Comparison of ENCODE assay signal across 13 cellular contexts in genomic region chr2:101753207-101753616, GRCh38. TPM values are rescaled to one million over a fixed set of nuclear protein-coding genes. Genes with fewer than 3 reads are reported as not detected.
DNase-seq lines count a peak whose midpoint lies in the region; ATAC-seq and TF ChIP-seq lines count a peak whose summit lies in the region.
"Had no signal": no experiment of that assay in that cellular context is flagged by ENCODE, and none has a peak within 500 bp of the region (broad histone marks: within the 10 kb centered on the region; RNA-seq: fewer than 3 reads in every experiment).

No MANE protein-coding gene starts in this region.

- H3K36me3 ChIP-seq in PC-9 (ENCODE audit: low read depth) (no peaks in the 10 kb centered on the region), endodermal cell (ENCODE audit: control insufficient read depth, insufficient read depth, low read length) (no peaks in the 10 kb centered on the region), neutrophil (no peaks in the 10 kb centered on the region)

- H3K4me3 Mint-ChIP-seq in CD4-positive, alpha-beta T cell = peak overlapping the region; percentile 5
- H3K4me3 Mint-ChIP-seq in endodermal cell = no peak overlapping the region
- H3K4me3 Mint-ChIP-seq: activated naive CD4-positive, alpha-beta T cell treated with anti-CD3 and anti-CD28 coated beads, Interleukin-2, amount 50 U/mL, for 24 hours had no signal

- H3K27ac Mint-ChIP-seq in CD4-positive, alpha-beta T cell = peak overlapping the region; percentile 69
- peak overlapping the region; percentile 57 for H3K27ac Mint-ChIP-seq in endodermal cell

- H3K9me2 ChIP-seq in PC-9 (ENCODE audit: insufficient read depth) = no peaks in the 10 kb centered on the region; the same call in 1 of the 2 replicates

- DNase-seq in CD4-positive, alpha-beta T cell = no peak
- no peak for DNase-seq in PC-9
- DNase-seq in endodermal cell = no peak
- DNase-seq in GM20000 (ENCODE audit: low spot score) = no peak
- no peak for DNase-seq in NOMO-1 (lab: John Stamatoyannopoulos, UW; ENCODE audit: unreplicated experiment in 2 of 2)
- DNase-seq in GM10248 (ENCODE audit: extremely low spot score) = no peak
- DNase-seq: activated CD4-positive, alpha-beta T cell treated with anti-CD3 and anti-CD28 coated beads for 4 hours; NCI-H2171; Right ventricle myocardium superior had no signal

- H3K4me1 ChIP-seq in PC-9 (replicated peaks; ENCODE audit: insufficient read depth) (peaks cover 46% of the 10 kb centered on the region), endodermal cell (ENCODE audit: control insufficient read depth, insufficient read depth, low read length) (peaks cover 16% of the 10 kb centered on the region), neutrophil (ENCODE audit: control insufficient read depth in 1 of 2, insufficient read depth in 1 of 2, low read depth in 1 of 2, low read length in 1 of 2) (peaks cover 18 to 39% of the 10 kb centered on the region in 2 experiments)

- H3K9me3 Mint-ChIP-seq in CD4-positive, alpha-beta T cell = no peaks in the 10 kb centered on the region
- peaks cover 2% of the 10 kb centered on the region for H3K9me3 Mint-ChIP-seq in endodermal cell
- H3K9me3 Mint-ChIP-seq: activated naive CD4-positive, alpha-beta T cell treated with anti-CD3 and anti-CD28 coated beads, Interleukin-2, amount 50 U/mL, for 24 hours had no signal

- no peaks in the 10 kb centered on the region for H3K9me3 ChIP-seq in CD4-positive, alpha-beta T cell (ENCODE audit: control insufficient read depth, low read length)
- H3K9me3 ChIP-seq in PC-9 (ENCODE audit: insufficient read depth, low read depth) (no peaks in the 10 kb centered on the region), endodermal cell (ENCODE audit: control insufficient read depth, low read length) (peaks cover under 1% of the 10 kb centered on the region), neutrophil (no peaks in the 10 kb centered on the region)

- peaks cover 17% of the 10 kb centered on the region for H4K20me1 ChIP-seq in PC-9 (ENCODE audit: insufficient read depth)

- H3K9ac ChIP-seq in endodermal cell (ENCODE audit: extremely low read depth, low read length, poor library complexity, severe bottlenecking) = no peak overlapping the region
- H3K9ac ChIP-seq: parathyroid adenoma had no signal

- peaks cover 79% of the 10 kb centered on the region for H3K4me1 Mint-ChIP-seq in CD4-positive, alpha-beta T cell (ENCODE audit: low read depth)
- H3K4me1 Mint-ChIP-seq in endodermal cell = peaks cover 50% of the 10 kb centered on the region

- H2AFZ ChIP-seq in PC-9 = no peak overlapping the region
- H2AFZ ChIP-seq: parathyroid adenoma had no signal

- H3K27ac ChIP-seq in CD4-positive, alpha-beta T cell (ENCODE audit: low read depth, low read length) = no peak overlapping the region
- H3K27ac ChIP-seq in PC-9 (peak overlapping the region; percentile 21), endodermal cell (ENCODE audit: low read depth, low read length) (no peak overlapping the region), neutrophil (peak overlapping the region; percentile 52)
- H3K27ac ChIP-seq: parathyroid adenoma had no signal

- no peaks in the 10 kb centered on the region for H3K27me3 ChIP-seq in CD4-positive, alpha-beta T cell (ENCODE audit: control insufficient read depth, insufficient read depth, low read length)
- H3K27me3 ChIP-seq in PC-9 (ENCODE audit: insufficient read depth, low read depth) (no peaks in the 10 kb centered on the region), endodermal cell (ENCODE audit: control insufficient read depth, insufficient read depth, low read length, poor library complexity, severe bottlenecking) (no peaks in the 10 kb centered on the region), neutrophil (no peaks in the 10 kb centered on the region)

- intact Hi-C loops in CD4-positive, alpha-beta T cell (cut with DNase I, micrococcal nuclease) = loop anchor here in 1 of 2 experiments (5.0 kb wide), 1 partner anchor 51 kb away; no protein-coding TSS in a partner anchor
- intact Hi-C loops in PC-9 (cut with micrococcal nuclease; ENCODE audit: unreplicated experiment) = no loop called here

- no peak for ATAC-seq in CD4-positive, alpha-beta T cell (ENCODE audit: poor library complexity)
- no peak for ATAC-seq in GM21619 (IDR thresholded peaks at IDR 0.05; ENCODE audit: unreplicated experiment)

- H3K4me3 ChIP-seq in PC-9 (no peak overlapping the region), endodermal cell (ENCODE audit: low read length) (no peak overlapping the region), neutrophil (ENCODE audit: low read depth in 1 of 2, low read length in 1 of 2) (no peak overlapping the region)

- POLR2A ChIA-PET in CD4-positive, alpha-beta T cell (lab: Charles Lee) = interaction anchor here (0.6 to 1.6 kb wide), 7 partner anchors 13 to 1888 kb away, joined by 3 to 4 read pairs (median 3); no protein-coding TSS in a partner anchor
- POLR2A ChIA-PET in PC-9 (lab: Charles Lee; ENCODE audit: unreplicated experiment) (no interaction called here), GM10248 (lab: Yijun Ruan, JAX) (no interaction called here)

- no TSS peak for BruUV-seq in PC-9 (replicated peaks; lab: Mats Ljungman, UMichigan)

- H3K79me2 ChIP-seq in PC-9 (ENCODE audit: low read depth) = peaks cover 82% of the 10 kb centered on the region

- no peak for TF ChIP-seq CTCF in CD4-positive, alpha-beta T cell (IDR thresholded peaks at IDR 0.05)
- TF ChIP-seq CTCF in PC-9 (conservative IDR thresholded peaks at IDR 0.05) (no peak), endodermal cell (conservative IDR thresholded peaks at IDR 0.05) (no peak), neutrophil (IDR thresholded peaks at IDR 0.05) (no peak), GM20000 (IDR thresholded peaks at IDR 0.05; ENCODE audit: extremely low read depth, missing control alignments) (no peak), GM10248 (IDR thresholded peaks at IDR 0.05; ENCODE audit: control extremely low read depth, extremely low read depth, low read depth, missing control alignments) (no peak)

- H3K27me3 Mint-ChIP-seq in CD4-positive, alpha-beta T cell = no peaks in the 10 kb centered on the region
- H3K27me3 Mint-ChIP-seq in endodermal cell (ENCODE audit: insufficient read depth) = no peaks in the 10 kb centered on the region
- H3K27me3 Mint-ChIP-seq: activated naive CD4-positive, alpha-beta T cell treated with anti-CD3 and anti-CD28 coated beads, Interleukin-2, amount 50 U/mL, for 24 hours had no signal

- CTCF ChIA-PET in CD4-positive, alpha-beta T cell (lab: Charles Lee) = interaction anchor here (0.7 to 3.0 kb wide), 3 partner anchors 9 to 80 kb away, joined by 3 to 11 read pairs (median 4); no protein-coding TSS in a partner anchor
- CTCF ChIA-PET in PC-9 (lab: Charles Lee) (no interaction called here), GM10248 (lab: Yijun Ruan, JAX) (interaction anchor here (0.9 to 4.0 kb wide), 4 partner anchors 10 to 131 kb away, joined by 3 to 14 read pairs (median 4); no protein-coding TSS in a partner anchor)

- peaks cover 4% of the 10 kb centered on the region for H3K36me3 Mint-ChIP-seq in CD4-positive, alpha-beta T cell (ENCODE audit: low read depth)
- peaks cover 2% of the 10 kb centered on the region for H3K36me3 Mint-ChIP-seq in endodermal cell (ENCODE audit: low read depth)

- H3K4me2 ChIP-seq in PC-9 = 0 out of 2 replicates have a peak overlapping the region, but pooled peaks have one; percentile 23

- H3F3A ChIP-seq in PC-9 (ENCODE audit: insufficient read depth, low read depth) = peaks cover 63% of the 10 kb centered on the region

RNA-seq across cellular contexts. Expression of gene MAP4K4, which starts 55.7 kb away (rescaled TPM):
- 10 to 100 TPM; 92.8 to 94.0 TPM for total RNA-seq in CD4-positive, alpha-beta T cell
- 100 and 129 TPM in 2 replicates for total RNA-seq in PC-9 (2021)
- total RNA-seq in endodermal cell = 100 to 1,000 TPM; 130 to 142 TPM
- polyA plus RNA-seq in endodermal cell (2013, experiment 1 of 2) = 156 TPM
- 139 TPM for polyA plus RNA-seq in endodermal cell (2013, experiment 2 of 2)

Comparison
In these comparisons a context has a peak if more than half of its experiments do, and no peak if none do; other contexts are left out.
1. H3K27ac ChIP-seq: peak in PC-9 (single experiment) and neutrophil (single experiment); none in CD4-positive, alpha-beta T cell (single experiment) and endodermal cell (single experiment).